Comparison of ENCODE assay signal across 17 cellular contexts in the genomic region with DNA sequence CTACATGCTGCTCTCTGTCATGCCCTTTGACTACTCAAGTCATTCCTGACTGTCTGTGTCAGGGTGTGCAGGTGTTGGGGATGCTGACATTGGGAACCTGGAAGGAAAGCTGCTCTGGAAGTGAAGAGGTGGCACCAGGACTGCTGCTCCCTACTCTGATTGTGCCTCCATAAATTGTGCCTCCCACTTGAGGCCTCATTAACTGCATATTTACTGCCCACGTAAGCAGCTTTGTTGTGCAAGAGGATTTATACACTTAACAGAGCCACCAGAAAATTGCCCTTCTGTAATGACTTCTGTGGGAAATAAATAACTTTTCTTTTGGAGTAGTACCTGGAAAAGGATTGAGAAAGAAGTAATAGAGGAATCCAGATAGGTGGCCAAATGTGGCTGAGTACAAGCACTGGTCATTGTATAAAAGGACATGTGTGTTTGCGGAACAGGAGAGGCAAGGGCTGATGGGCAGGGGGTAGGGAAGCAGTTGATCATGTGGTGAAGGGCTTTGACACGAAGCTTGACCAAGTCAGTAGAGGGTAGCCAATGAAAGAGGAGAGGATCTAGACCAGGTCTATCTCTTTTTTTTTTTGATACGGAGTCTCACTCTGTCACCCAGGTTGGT. TPM values are rescaled to one million over a fixed set of nuclear protein-coding genes. Genes with fewer than 3 reads are reported as not detected.
DNase-seq lines count a peak whose midpoint lies in the region; ATAC-seq, FAIRE-seq and TF ChIP-seq lines count a peak whose summit lies in the region.
"Had no signal": no experiment of that assay in that cellular context is flagged by ENCODE, and none has a peak within 500 bp of the region (broad histone marks: within the 10 kb centered on the region; RNA-seq: fewer than 3 reads in every experiment).

No MANE protein-coding gene starts in this region.

- intact Hi-C loops in left colon (cut with DNase I, micrococcal nuclease) = no loop called here

- H3K9me3 ChIP-seq in HEK293 (ENCODE audit: control insufficient read depth, insufficient read depth, low read depth, low read length) = no peaks in the 10 kb centered on the region
- H3K9me3 ChIP-seq: Peyer's patch had no signal

- H3K4me3 ChIP-seq in HEK293 (ENCODE audit: low read depth, low read length) (no peak overlapping the region), retinal pigment epithelial cell (ENCODE audit: low read length) (no peak overlapping the region)
- H3K4me3 ChIP-seq: Peyer's patch had no signal

- CTCF ChIA-PET in HEK293 (lab: Yijun Ruan, JAX) = no interaction called here

- DNase-seq in DMS79 (lab: John Stamatoyannopoulos, UW) (peak; percentile 76), left colon (no peak), retinal pigment epithelial cell (ENCODE audit: low read depth) (peak; percentile 46), HTR-8/SVneo (ENCODE audit: insufficient read length, low spot score) (no peak), NCI-H774 (lab: John Stamatoyannopoulos, UW) (no peak)
- DNase-seq: CD8-positive, alpha-beta memory T cell; EL; MM.1S; NCI-H2029; NCI-H2227 treated with DMSO at 0.1 percent for 48 hours; NCI-H69; Peyer's patch; SIG-M5 had no signal

- ATAC-seq in left colon (peak; percentile 57), HG02840 (IDR thresholded peaks at IDR 0.05; ENCODE audit: low FRiP score, unreplicated experiment) (no peak)
- ATAC-seq: HepG2 had no signal

- no peaks in the 10 kb centered on the region for H3K36me3 ChIP-seq in HEK293 (ENCODE audit: control insufficient read depth in 2 of 2, insufficient read depth in 1 of 2, low read length in 2 of 2)
- H3K36me3 ChIP-seq: Peyer's patch had no signal

- no peaks in the 10 kb centered on the region for H3K4me1 ChIP-seq in HEK293 (ENCODE audit: control insufficient read depth, insufficient read depth, low read length)

- POLR2A ChIA-PET in HEK293 (lab: Yijun Ruan, JAX) = no interaction called here

- no peak for FAIRE-seq in HTR-8/SVneo (lab: Jason Lieb, UNC)
- FAIRE-seq: H1, HepG2 had no signal

- H3K27ac ChIP-seq in HEK293 (ENCODE audit: extremely low read depth, low read depth, low read length) = no peak overlapping the region
- H3K27ac ChIP-seq: Peyer's patch had no signal

- TF ChIP-seq CTCF in HEK293 (tag by site-specific recombination; IDR thresholded peaks at IDR 0.05) (no peak), retinal pigment epithelial cell (conservative IDR thresholded peaks at IDR 0.05; ENCODE audit: low read depth, low read length) (no peak)

TF ChIP-seq in HEK293, 187 proteins besides CTCF, POLR2A, EP300 and RAD21:
- no peak for TF ChIP-seq ZNF433 (tag by site-specific recombination; IDR thresholded peaks at IDR 0.05; ENCODE audit: low read depth)
- peak; percentile 89 for TF ChIP-seq ZFHX2 (tag by site-specific recombination; conservative IDR thresholded peaks at IDR 0.05)
- peak; percentile 19; the same call in 1 of the 2 replicates for TF ChIP-seq OSR2 (tag by site-specific recombination; IDR thresholded peaks at IDR 0.05)
- TF ChIP-seq KLF10 (tag by site-specific recombination; IDR thresholded peaks at IDR 0.05) = no peak
- TF ChIP-seq EGR2 (tag by site-specific recombination; IDR thresholded peaks at IDR 0.05; ENCODE audit: low read depth) = peak; percentile 78
- no peak for TF ChIP-seq ZEB2 (tag by site-specific recombination; IDR thresholded peaks at IDR 0.05)
TF ChIP-seq in HEK293: peak in this region for 3.

RNA-seq across cellular contexts. Expression of a gene that starts 24.8 kb away (rescaled TPM):
- 1 to 10 TPM in 1 of 2 donors, under 1 TPM in 1; 0.89 to 1.3 TPM for total RNA-seq in left colon

Comparison
In these comparisons a context has a peak if more than half of its experiments do, and no peak if none do; other contexts are left out.
1. DNase-seq: peak in DMS79 (single experiment) and retinal pigment epithelial cell (single experiment); none in left colon (0 of 2), HTR-8/SVneo (single experiment) and NCI-H774 (single experiment).